Comparison of ENCODE assay signal across 9 cellular contexts in genomic region chr2:202375006-202375610, GRCh38. TPM values are rescaled to one million over a fixed set of nuclear protein-coding genes. Genes with fewer than 3 reads are reported as not detected.
DNase-seq lines count a peak whose midpoint lies in the region; FAIRE-seq and TF ChIP-seq lines count a peak whose summit lies in the region.
"Had no signal": no experiment of that assay in that cellular context is flagged by ENCODE, and none has a peak within 500 bp of the region (broad histone marks: within the 10 kb centered on the region; RNA-seq: fewer than 3 reads in every experiment).

No MANE protein-coding gene starts in this region.

- peak overlapping the region; percentile 94 for H3K9ac ChIP-seq in endothelial cell of umbilical vein (replicated peaks; ENCODE audit: extremely low read depth, insufficient read depth, low read length)

- no peak; the same call in 1 of the 2 replicates for TF ChIP-seq POLR2A in GM12891 (IDR thresholded peaks at IDR 0.05; ENCODE audit: low read depth, low read length)
- no peak for TF ChIP-seq POLR2A in endothelial cell of umbilical vein (IDR thresholded peaks at IDR 0.05; ENCODE audit: low read depth, low read length)

- H3K79me2 ChIP-seq in endothelial cell of umbilical vein (ENCODE audit: control insufficient read depth, insufficient read depth, low read length), result peaks cover 37% of the 10 kb centered on the region

- H3K27ac ChIP-seq in endothelial cell of umbilical vein (ENCODE audit: insufficient read depth, low read depth, low read length), result peak overlapping the region; percentile 99

- dilution Hi-C loops in endothelial cell of umbilical vein (cut with MboI; ENCODE audit: extremely low pct_ligation_motif_present, low sequenced_read_pairs), result no loop called here

- peak overlapping the region in 2 of 3 experiments; percentile 66 to 97 for H3K4me3 ChIP-seq in endothelial cell of umbilical vein (replicated peaks in 1 of 3; ENCODE audit: insufficient read depth in 1 of 3, low read depth in 1 of 3, low read length in 3 of 3)

- no peaks in the 10 kb centered on the region for H3K9me1 ChIP-seq in endothelial cell of umbilical vein (replicated peaks; ENCODE audit: control insufficient read depth, extremely low read depth, insufficient read depth, low read length)

- H3K36me3 ChIP-seq in endothelial cell of umbilical vein (ENCODE audit: control insufficient read depth in 2 of 2, extremely low read depth in 1 of 2, insufficient read depth in 2 of 2, low read length in 2 of 2), result no peaks in the 10 kb centered on the region

- POLR2A ChIA-PET in endothelial cell of umbilical vein (lab: Charles Lee), result interaction anchor here (0.6 kb wide), 1 partner anchor 594 kb away, joined by 3 read pairs; the partner anchor contains the start of gene ALS2

- H3K9me3 ChIP-seq in endothelial cell of umbilical vein (replicated peaks; ENCODE audit: control insufficient read depth, insufficient read depth, low read length), result no peaks in the 10 kb centered on the region

- DNase-seq in GM12891 (ENCODE audit: insufficient read length, low spot score), result no peak
- DNase-seq in NCI-H345 (lab: John Stamatoyannopoulos, UW), result peak; percentile 44
- peak; percentile 76 for DNase-seq in activated CD8-positive, alpha-beta memory T cell treated with anti-CD3 and anti-CD28 coated beads, Interleukin-2, amount 50 U/mL, for 48 hours
- peak; percentile 86 for DNase-seq in endothelial cell of umbilical vein (ENCODE audit: low read depth, low spot score)
- DNase-seq in midbrain (lab: John Stamatoyannopoulos, UW), result peak; percentile 31
- peak; percentile 19 for DNase-seq in stimulated activated CD8-positive, alpha-beta memory T cell treated with anti-CD3 and anti-CD28 coated beads, Interleukin-15, amount 100 ng/mL, for 1 hour (ENCODE audit: low read depth)
- no peak for DNase-seq in cerebellar nuclear complex (lab: John Stamatoyannopoulos, UW)
- DNase-seq in SKM-1 treated with dmso at 0.1 percent for 144 hours (lab: John Stamatoyannopoulos, UW; ENCODE audit: unreplicated experiment), result no peak

- peaks cover 15% of the 10 kb centered on the region for H3K4me1 ChIP-seq in endothelial cell of umbilical vein (ENCODE audit: control insufficient read depth, extremely low read depth, insufficient read depth, low read length)

- peak overlapping the region; percentile 34 for H2AFZ ChIP-seq in endothelial cell of umbilical vein (ENCODE audit: low read depth, low read length)

- CTCF ChIA-PET in endothelial cell of umbilical vein (lab: Charles Lee), result interaction anchor here (1.4 to 2.2 kb wide), 3 partner anchors 36 to 97 kb away, joined by 3 to 7 read pairs (median 6); no protein-coding TSS in a partner anchor

- TF ChIP-seq CTCF in endothelial cell of umbilical vein (IDR thresholded peaks at IDR 0.05; ENCODE audit: extremely low read depth in 1 of 2, insufficient read depth in 1 of 2, low read depth in 1 of 2, low read length in 2 of 2), result no peak

- intact Hi-C loops in endothelial cell of umbilical vein (cut with micrococcal nuclease), result loop anchor here (1.0 to 5.0 kb wide), 5 partner anchors 40 to 157 kb away; no protein-coding TSS in a partner anchor

- H3K27me3 ChIP-seq in endothelial cell of umbilical vein (ENCODE audit: control insufficient read depth in 2 of 2, insufficient read depth in 2 of 2, low read length in 2 of 2), result no peaks in the 10 kb centered on the region

- peak overlapping the region; percentile 64 for H3K4me2 ChIP-seq in endothelial cell of umbilical vein (ENCODE audit: insufficient read depth, low read length)

- H4K20me1 ChIP-seq in endothelial cell of umbilical vein (replicated peaks; ENCODE audit: control insufficient read depth, extremely low read depth, insufficient read depth, low read length), result peaks cover 9% of the 10 kb centered on the region

- no TSS peak for BruUV-seq in endothelial cell of umbilical vein (replicated peaks; lab: Mats Ljungman, UMichigan)

- FAIRE-seq in GM12891 (lab: Jason Lieb, UNC), result peak; percentile 45
- peak; percentile 52 for FAIRE-seq in endothelial cell of umbilical vein (lab: Jason Lieb, UNC)
- FAIRE-seq: islet of Langerhans had no signal

TF ChIP-seq in GM12891, 5 proteins besides CTCF, POLR2A, EP300 and RAD21:
- no peak for TF ChIP-seq POLR2AphosphoS5 (IDR thresholded peaks at IDR 0.05; ENCODE audit: low read depth, low read length)
- no peak for TF ChIP-seq POU2F2 (IDR thresholded peaks at IDR 0.05; ENCODE audit: low read depth, low read length)
- no peak for TF ChIP-seq SPI1 (IDR thresholded peaks at IDR 0.05; ENCODE audit: low read depth, low read length)
- TF ChIP-seq PAX5 (IDR thresholded peaks at IDR 0.05; ENCODE audit: insufficient read depth, low read length, severe bottlenecking), result no peak
- no peak for TF ChIP-seq TAF1 (IDR thresholded peaks at IDR 0.05; ENCODE audit: low read depth, low read length)

TF ChIP-seq in endothelial cell of umbilical vein, 7 proteins besides CTCF, POLR2A, EP300 and RAD21:
- TF ChIP-seq MYC (IDR thresholded peaks at IDR 0.05; ENCODE audit: low read depth, low read length), result no peak
- TF ChIP-seq POLR2AphosphoS5 (IDR thresholded peaks at IDR 0.05; ENCODE audit: insufficient read depth, low read depth, low read length), result no peak
- no peak for TF ChIP-seq GATA2 (IDR thresholded peaks at IDR 0.05; ENCODE audit: insufficient read depth, insufficient read length, low read depth, low read length)
- TF ChIP-seq MAX (IDR thresholded peaks at IDR 0.05; ENCODE audit: insufficient read depth, insufficient read length), result peak; percentile 47
- no peak for TF ChIP-seq EZH2 (IDR thresholded peaks at IDR 0.05; ENCODE audit: borderline replicate concordance, low read depth, low read length, severe bottlenecking)
- TF ChIP-seq FOS (IDR thresholded peaks at IDR 0.05; ENCODE audit: borderline replicate concordance, insufficient read depth, low read length), result no peak
- TF ChIP-seq JUN (IDR thresholded peaks at IDR 0.05; ENCODE audit: borderline replicate concordance, insufficient read depth, insufficient read length, low read depth), result no peak

RNA-seq across cellular contexts. Expression of gene BMPR2, which starts 1.0 kb away (rescaled TPM):
- 8.1 TPM for polyA plus RNA-seq in GM12891 (2012; ENCODE audit: low read depth, missing spikeins)
- 113 and 115 TPM in 2 replicates for total RNA-seq in endothelial cell of umbilical vein
- polyA plus RNA-seq in endothelial cell of umbilical vein, result 31.2 and 35.8 TPM in 2 replicates
- 43.2 and 46.3 TPM in 2 replicates for polyA plus RNA-seq in endothelial cell of umbilical vein (2011; cell fraction: cytosol; rRNA removed)
- polyA plus RNA-seq in endothelial cell of umbilical vein (2011; cell fraction: nucleus; rRNA removed), result 39.1 and 50.3 TPM in 2 replicates
- polyA plus RNA-seq in endothelial cell of umbilical vein (2012), result 63.0 and 74.6 TPM in 2 replicates
- polyA minus RNA-seq in endothelial cell of umbilical vein, result 239 and 247 TPM in 2 replicates
- polyA minus RNA-seq in endothelial cell of umbilical vein (2011; cell fraction: cytosol; rRNA and poly(A)+ RNA removed), result 11.8 TPM
- polyA minus RNA-seq in endothelial cell of umbilical vein (2011; cell fraction: nucleus; rRNA and poly(A)+ RNA removed), result 104 and 181 TPM in 2 replicates

Comparison
In these comparisons a context has a peak if more than half of its experiments do, and no peak if none do; other contexts are left out.
1. DNase-seq: peak in NCI-H345 (single experiment), activated CD8-positive, alpha-beta memory T cell treated with anti-CD3 and anti-CD28 coated beads, Interleukin-2, amount 50 U/mL, for 48 hours (single experiment), endothelial cell of umbilical vein (single experiment), midbrain (single experiment) and stimulated activated CD8-positive, alpha-beta memory T cell treated with anti-CD3 and anti-CD28 coated beads, Interleukin-15, amount 100 ng/mL, for 1 hour (single experiment); none in GM12891 (single experiment), cerebellar nuclear complex (0 of 2) and SKM-1 treated with dmso at 0.1 percent for 144 hours (single experiment).